Comparison of ENCODE assay signal across 32 cellular contexts in genomic region chr20:7994809-7995208, GRCh38. TPM values are rescaled to one million over a fixed set of nuclear protein-coding genes. Genes with fewer than 3 reads are reported as not detected.
DNase-seq lines count a peak whose midpoint lies in the region; ATAC-seq, FAIRE-seq and TF ChIP-seq lines count a peak whose summit lies in the region.
"Had no signal": no experiment of that assay in that cellular context is flagged by ENCODE, and none has a peak within 500 bp of the region (broad histone marks: within the 10 kb centered on the region; RNA-seq: fewer than 3 reads in every experiment).

No MANE protein-coding gene starts in this region.

- no peak overlapping the region for H3K4me2 ChIP-seq in GM12878 (ENCODE audit: control insufficient read depth, insufficient read depth)
- H3K4me2 ChIP-seq: BLaER1 had no signal

- RAD21 ChIA-PET in GM12878 (lab: Charles Lee; ENCODE audit: unreplicated experiment): interaction anchor here (0.9 to 1.1 kb wide), 2 partner anchors 48 to 727 kb away, joined by 3 read pairs; no protein-coding TSS in a partner anchor

- H3K9me3 Mint-ChIP-seq in activated naive CD8-positive, alpha-beta T cell treated with anti-CD3 and anti-CD28 coated beads, Interleukin-2, amount 50 U/mL, for 24 hours: peaks cover 18% of the 10 kb centered on the region

- H3K9ac ChIP-seq in GM12878 (ENCODE audit: control insufficient read depth, insufficient read depth, low read length): no peak overlapping the region
- H3K9ac ChIP-seq: BLaER1, parathyroid adenoma had no signal

- no peak overlapping the region for H3K4me3 ChIP-seq in GM12878
- H3K4me3 ChIP-seq: BLaER1, HAP-1, left lung, right atrium auricular region, spleen, upper lobe of left lung had no signal

- peaks cover 0 to 5% of the 10 kb centered on the region in 2 experiments; a peak in 3 of 4 replicates for H3K36me3 ChIP-seq in GM12878 (ENCODE audit: control insufficient read depth in 2 of 2, insufficient read depth in 2 of 2, low read length in 1 of 2)

- H4K20me1 ChIP-seq in GM12878 (ENCODE audit: control insufficient read depth, insufficient read depth): no peaks in the 10 kb centered on the region
- H4K20me1 ChIP-seq: BLaER1 had no signal

- intact Hi-C loops in GM12878 (cut with micrococcal nuclease; ENCODE audit: unreplicated experiment): no loop called here

- no peak overlapping the region for H3K27ac Mint-ChIP-seq in activated naive CD8-positive, alpha-beta T cell treated with anti-CD3 and anti-CD28 coated beads, Interleukin-2, amount 50 U/mL, for 24 hours
- H3K27ac Mint-ChIP-seq: activated T-helper 1 cell treated with anti-CD3 and anti-CD28 coated beads, Interleukin-12 subunit alpha, Interleukin-12 subunit beta, Interleukin-2, Interleukin-4 antibody, amounts not matched to agents 30 ng/mL and 10 ng/mL and 1 ng/mL, durations not matched to agents 14 hours and 24 hours and 36 hours; stimulated activated effector memory CD8-positive, alpha-beta T cell treated with anti-CD3 and anti-CD28 coated beads, Interleukin-12 subunit alpha, Interleukin-12 subunit beta, amount 100 ng/mL, for 72 hours; WTC11 had no signal

- H3K27me3 ChIP-seq in GM12878 (replicated peaks in 1 of 2; ENCODE audit: control insufficient read depth in 2 of 2, insufficient read depth in 2 of 2, low read length in 1 of 2) (no peaks in the 10 kb centered on the region), foreskin keratinocyte (no peaks in the 10 kb centered on the region)
- H3K27me3 ChIP-seq: BLaER1, left lung, right atrium auricular region, spleen, upper lobe of left lung had no signal

- peaks cover 2% of the 10 kb centered on the region; the same call in 1 of the 3 replicates for H3K9me3 ChIP-seq in GM12878 (replicated peaks; ENCODE audit: control insufficient read depth, insufficient read depth, low read length)
- H3K9me3 ChIP-seq: HAP-1 had no signal

- no peak for TF ChIP-seq RAD21 in GM12878 (IDR thresholded peaks at IDR 0.05; ENCODE audit: insufficient read depth, low read depth, low read length)

- no peak for DNase-seq in GM12878 (ENCODE audit: low read depth, low spot score)
- DNase-seq in foreskin keratinocyte: no peak
- DNase-seq in NCI-H526 treated with DMSO at 0.1 percent for 48 hours (lab: John Stamatoyannopoulos, UW): no peak
- no peak for DNase-seq in stimulated activated naive CD4-positive, alpha-beta T cell (lab: John Stamatoyannopoulos, UW)
- no peak for DNase-seq in activated naive CD8-positive, alpha-beta T cell treated with anti-CD3 and anti-CD28 coated beads, Interleukin-2, amount 50 U/mL, for 24 hours
- DNase-seq: activated naive CD4-positive, alpha-beta T cell treated with anti-CD3 and anti-CD28 coated beads, Interleukin-2, amount 50 U/mL, for 16 hours; amygdala; left lung; mesenchymal stem cell; NCI-H1092; NCI-H187; NCI-H526; SHP77 treated with DMSO at 0.1 percent for 48 hours; spleen; stimulated activated CD4-positive, alpha-beta T cell treated with anti-CD3 and anti-CD28 coated beads, Interleukin-4, amount 100 ng/mL, for 1 hour; substantia nigra; upper lobe of left lung had no signal

- CTCF ChIA-PET in GM12878 (lab: Yijun Ruan, JAX): interaction anchor here (0.6 to 1.5 kb wide), 4 partner anchors 12 to 769 kb away, joined by 3 to 4 read pairs (median 3); no protein-coding TSS in a partner anchor

- BruUV-seq in GM12878 (replicated peaks; lab: Mats Ljungman, UMichigan): no TSS peak

- no peaks in the 10 kb centered on the region for H3K79me2 ChIP-seq in GM12878 (ENCODE audit: control insufficient read depth, insufficient read depth, low read length)
- H3K79me2 ChIP-seq: parathyroid adenoma had no signal

- no peaks in the 10 kb centered on the region for H3K27me3 Mint-ChIP-seq in activated naive CD8-positive, alpha-beta T cell treated with anti-CD3 and anti-CD28 coated beads, Interleukin-2, amount 50 U/mL, for 24 hours

- H2AFZ ChIP-seq in GM12878 (ENCODE audit: control insufficient read depth, low read depth, low read length): no peak overlapping the region
- H2AFZ ChIP-seq: parathyroid adenoma had no signal

- H3K27ac ChIP-seq in GM12878 (ENCODE audit: control insufficient read depth, insufficient read depth) (no peak overlapping the region), foreskin keratinocyte (no peak overlapping the region)
- H3K27ac ChIP-seq: BLaER1, left lung, parathyroid adenoma, right atrium auricular region, spleen, upper lobe of left lung had no signal

- TF ChIP-seq POLR2A in GM12878 (IDR thresholded peaks at IDR 0.05; ENCODE audit: low read depth, low read length): no peak

- peaks cover 13% of the 10 kb centered on the region for H3K36me3 Mint-ChIP-seq in activated naive CD8-positive, alpha-beta T cell treated with anti-CD3 and anti-CD28 coated beads, Interleukin-2, amount 50 U/mL, for 24 hours (ENCODE audit: low read depth)

- SMC1A ChIA-PET in GM12878 (lab: Charles Lee; ENCODE audit: uncharacterized antibody, unreplicated experiment): interaction anchor here (0.9 to 1.3 kb wide), 2 partner anchors 36 to 727 kb away, joined by 3 to 5 read pairs; no protein-coding TSS in a partner anchor

- ATAC-seq in GM18907 (IDR thresholded peaks at IDR 0.05; ENCODE audit: unreplicated experiment) (peak; percentile 80), GM21390 (IDR thresholded peaks at IDR 0.05; ENCODE audit: unreplicated experiment) (peak; percentile 60), HG02840 (IDR thresholded peaks at IDR 0.05; ENCODE audit: low FRiP score, unreplicated experiment) (peak; percentile 53), GM12878 (peak; percentile 51), foreskin keratinocyte (no peak)
- ATAC-seq in activated naive CD8-positive, alpha-beta T cell treated with anti-CD3 and anti-CD28 coated beads, Interleukin-2, amount 50 U/mL, for 24 hours: no peak
- ATAC-seq: left lung; Panc1; stimulated activated effector memory CD8-positive, alpha-beta T cell treated with anti-CD3 and anti-CD28 coated beads, Interleukin-12 subunit alpha, Interleukin-12 subunit beta, amount 100 ng/mL, for 72 hours; WTC11 had no signal

- FAIRE-seq in GM12878 (lab: Jason Lieb, UNC): no peak

- H3K4me1 ChIP-seq in GM12878 (ENCODE audit: control insufficient read depth, insufficient read depth, low read length) (no peaks in the 10 kb centered on the region), foreskin keratinocyte (no peaks in the 10 kb centered on the region)
- H3K4me1 ChIP-seq: BLaER1, HAP-1, left lung, parathyroid adenoma, right atrium auricular region, spleen, upper lobe of left lung had no signal

- 89% methylated on average over 1 of the region's 1 CpG for WGBS in GM12878 (ENCODE audit: insufficient coverage, insufficient replicate concordance, low lambda C conversion rate, missing lambda C conversion rate)

- no peak; a peak in 1 of 4 replicates for TF ChIP-seq EP300 in GM12878 (IDR thresholded peaks at IDR 0.05; ENCODE audit: borderline replicate concordance in 1 of 2, control insufficient read depth in 1 of 2, low read depth in 2 of 2, low read length in 2 of 2)

- TF ChIP-seq CTCF in GM12878 (IDR thresholded peaks at IDR 0.05 in 2 of 3, conservative IDR thresholded peaks at IDR 0.05 in 1 of 3; ENCODE audit: control insufficient read depth in 2 of 3, extremely low read depth in 1 of 3, insufficient read depth in 1 of 3, low read depth in 3 of 3, low read length in 3 of 3) (no peak), foreskin keratinocyte (conservative IDR thresholded peaks at IDR 0.05) (no peak)

- POLR2A ChIA-PET in GM12878 (lab: Charles Lee): no interaction called here

- in situ Hi-C loops in GM12878 (cut with MboI): no loop called here

- H3K4me1 Mint-ChIP-seq in activated naive CD8-positive, alpha-beta T cell treated with anti-CD3 and anti-CD28 coated beads, Interleukin-2, amount 50 U/mL, for 24 hours: no peaks in the 10 kb centered on the region
- H3K4me1 Mint-ChIP-seq: neural crest cell; stimulated activated effector memory CD8-positive, alpha-beta T cell treated with anti-CD3 and anti-CD28 coated beads, Interleukin-12 subunit alpha, Interleukin-12 subunit beta, amount 100 ng/mL, for 72 hours; WTC11 had no signal

- H3K4me3 Mint-ChIP-seq in activated naive CD8-positive, alpha-beta T cell treated with anti-CD3 and anti-CD28 coated beads, Interleukin-2, amount 50 U/mL, for 24 hours: no peak overlapping the region
- H3K4me3 Mint-ChIP-seq: activated T-helper 1 cell treated with anti-CD3 and anti-CD28 coated beads, Interleukin-12 subunit alpha, Interleukin-12 subunit beta, Interleukin-2, Interleukin-4 antibody, amounts not matched to agents 30 ng/mL and 10 ng/mL and 1 ng/mL, durations not matched to agents 14 hours and 24 hours and 36 hours; neural crest cell; stimulated activated effector memory CD8-positive, alpha-beta T cell treated with anti-CD3 and anti-CD28 coated beads, Interleukin-12 subunit alpha, Interleukin-12 subunit beta, amount 100 ng/mL, for 72 hours; WTC11 had no signal

RNA-seq across cellular contexts. Expression of gene TMX4, which starts 24.8 kb away (rescaled TPM):
- 12.8 and 13.7 TPM in 2 replicates for total RNA-seq in GM12878 (2013; cell fraction: nucleolus; rRNA removed)
- total RNA-seq in GM12878 (2014; rRNA removed) (9.4 and 12.2 TPM in 2 replicates), GM12878 (2014; rRNA removed; fragmentation: Illumina TruSeq; extraction: Trizol) (11.2 and 11.9 TPM in 2 replicates), GM12878 (2021) (18.2 and 25.0 TPM in 2 replicates), foreskin keratinocyte (11.7 and 12.0 TPM in 2 replicates)
- 5.3 TPM for polyA plus RNA-seq in GM12878 (2011; ENCODE audit: low read depth)
- polyA plus RNA-seq in GM12878 (2011; rRNA removed) (16.6 and 21.8 TPM in 2 replicates), GM12878 (2014; fragmentation: Illumina TruSeq; extraction: Trizol) (11.0 and 14.1 TPM in 2 replicates), GM12878 (2014; fragmentation: Nextera tagmentation; extraction: Ambion mirVana) (1 to 10 TPM; 3.9 to 4.4 TPM), GM12878 (2014; rRNA removed) (6.6 and 7.7 TPM in 2 replicates), GM12878 (2016; fragmentation: Nextera tagmentation; extraction: Ambion mirVana) (10 to 100 TPM; 18.8 to 19.9 TPM), foreskin keratinocyte (4.4 and 4.6 TPM in 2 replicates)
- 9.3 and 10.1 TPM in 2 replicates for polyA plus RNA-seq in GM12878 (2011; cell fraction: cytosol; rRNA removed)
- 3.1 and 3.6 TPM in 2 replicates for polyA plus RNA-seq in GM12878 (2011; cell fraction: nucleus; rRNA removed)
- polyA plus RNA-seq in GM12878 (2012): 6.8 and 6.9 TPM in 2 replicates
- 21.3 and 22.2 TPM in 2 replicates for polyA minus RNA-seq in GM12878 (2011; rRNA and poly(A)+ RNA removed)
- 8.2 and 10.1 TPM in 2 replicates for polyA minus RNA-seq in GM12878 (2011; cell fraction: cytosol; rRNA and poly(A)+ RNA removed)
- 3.9 and 4.6 TPM in 2 replicates for polyA minus RNA-seq in GM12878 (2011; cell fraction: nucleus; rRNA and poly(A)+ RNA removed)

RNA-seq across cellular contexts. Expression of gene HAO1, which starts 54.6 kb away (rescaled TPM):
- total RNA-seq in GM12878 (2013; cell fraction: nucleolus; rRNA removed): not detected in 2 replicates
- not detected in 2 replicates for total RNA-seq in GM12878 (2014; rRNA removed)
- total RNA-seq in GM12878 (2014; rRNA removed; fragmentation: Illumina TruSeq; extraction: Trizol): not detected in 2 replicates
- not detected in 2 replicates for total RNA-seq in GM12878 (2021)
- not detected for polyA plus RNA-seq in GM12878 (2011; ENCODE audit: low read depth)
- polyA plus RNA-seq in GM12878 (2011; rRNA removed): not detected in 2 replicates
- not detected in 2 replicates for polyA plus RNA-seq in GM12878 (2011; cell fraction: cytosol; rRNA removed)
- polyA plus RNA-seq in GM12878 (2011; cell fraction: nucleus; rRNA removed): not detected in 2 replicates
- not detected in 2 replicates for polyA plus RNA-seq in GM12878 (2012)
- polyA plus RNA-seq in GM12878 (2014; fragmentation: Illumina TruSeq; extraction: Trizol): 0.03 TPM in 1 of 2 replicates, not detected in the other
- polyA plus RNA-seq in GM12878 (2014; fragmentation: Nextera tagmentation; extraction: Ambion mirVana): under 1 TPM; 0.05 to 0.29 TPM
- not detected in 2 replicates for polyA plus RNA-seq in GM12878 (2014; rRNA removed)
- polyA plus RNA-seq in GM12878 (2016; fragmentation: Nextera tagmentation; extraction: Ambion mirVana): not detected
- not detected in 2 replicates for polyA minus RNA-seq in GM12878 (2011; rRNA and poly(A)+ RNA removed)
- not detected in 2 replicates for polyA minus RNA-seq in GM12878 (2011; cell fraction: cytosol; rRNA and poly(A)+ RNA removed)
- polyA minus RNA-seq in GM12878 (2011; cell fraction: nucleus; rRNA and poly(A)+ RNA removed): not detected in 2 replicates
- total RNA-seq in foreskin keratinocyte: not detected in 2 replicates
- polyA plus RNA-seq in foreskin keratinocyte: not detected in 2 replicates
- total RNA-seq: activated T-helper 1 cell treated with anti-CD3 and anti-CD28 coated beads, Interleukin-12 subunit alpha, Interleukin-12 subunit beta, Interleukin-2, Interleukin-4 antibody, amounts not matched to agents 30 ng/mL and 10 ng/mL and 1 ng/mL, durations not matched to agents 14 hours and 24 hours and 36 hours; chondrocyte; G401; HT-29; left lung; neural crest cell; right atrium auricular region; spleen; WTC11 had no signal
- polyA plus RNA-seq: spleen had no signal

Comparison
In these comparisons a context has a peak if more than half of its experiments do, and no peak if none do; other contexts are left out.
1. ATAC-seq: peak in GM18907 (single experiment), GM21390 (single experiment), HG02840 (single experiment) and GM12878 (single experiment); none in foreskin keratinocyte (single experiment) and activated naive CD8-positive, alpha-beta T cell treated with anti-CD3 and anti-CD28 coated beads, Interleukin-2, amount 50 U/mL, for 24 hours (single experiment).